9 cellular contexts compared by ENCODE assay signal in genomic region chr11:128776434-128777284, GRCh38.
DNase-seq lines count a peak whose midpoint lies in the region; ATAC-seq and TF ChIP-seq lines count a peak whose summit lies in the region.
"Had no signal": no experiment of that assay in that cellular context is flagged by ENCODE, and none has a peak within 500 bp of the region (broad histone marks: within the 10 kb centered on the region; RNA-seq: fewer than 3 reads in every experiment).

No MANE protein-coding gene starts in this region.

- H3K9me3 ChIP-seq in T-helper 17 cell (ENCODE audit: control insufficient read depth, low read length, poor library complexity, severe bottlenecking), result no peaks in the 10 kb centered on the region

- TF ChIP-seq CTCF in choroid plexus epithelial cell (conservative IDR thresholded peaks at IDR 0.05; ENCODE audit: low read depth, low read length), result peak; percentile 79

- peak; percentile 74 for ATAC-seq in T-helper 17 cell
- ATAC-seq in naive B cell (ENCODE audit: low read depth in 2 of 2), result peak; percentile 29 to 40

- no peaks in the 10 kb centered on the region for H3K27me3 Mint-ChIP-seq in T-helper 17 cell
- no peaks in the 10 kb centered on the region for H3K27me3 Mint-ChIP-seq in naive B cell

- peak overlapping the region; percentile 25 for H3K4me3 ChIP-seq in choroid plexus epithelial cell (ENCODE audit: low read depth, low read length)

- H3K4me3 Mint-ChIP-seq in T-helper 17 cell (peak overlapping the region; percentile 62), naive B cell (no peak overlapping the region)

- H3K36me3 Mint-ChIP-seq in T-helper 17 cell (ENCODE audit: low read depth), result peaks cover 16% of the 10 kb centered on the region
- peaks cover 28 to 54% of the 10 kb centered on the region in 2 donors for H3K36me3 Mint-ChIP-seq in naive B cell
- H3K36me3 Mint-ChIP-seq: brain had no signal

- DNase-seq in activated gamma-delta T cell treated with Interleukin-2 at 50 U/mL for 16 hours (peak; percentile 22), activated gamma-delta T cell (lab: John Stamatoyannopoulos, UW) (no peak), T-helper 17 cell (peak in 1 of 3 donors; percentile 24), choroid plexus epithelial cell (ENCODE audit: low read depth) (peak; percentile 63), naive B cell (peak; percentile 18), NCI-H1105 treated with DMSO at 0.1 percent for 48 hours (lab: John Stamatoyannopoulos, UW) (no peak), mesenteric fat pad (ENCODE audit: low spot score) (no peak), LoVo (ENCODE audit: low spot score) (no peak)

- peaks cover 53% of the 10 kb centered on the region for H3K4me1 Mint-ChIP-seq in T-helper 17 cell
- H3K4me1 Mint-ChIP-seq in naive B cell, result peaks cover 37 to 44% (median 41%) of the 10 kb centered on the region in 3 donors

- peak overlapping the region; percentile 73 for H3K27ac Mint-ChIP-seq in T-helper 17 cell
- peak overlapping the region; percentile 57 to 78 (median 70) for H3K27ac Mint-ChIP-seq in naive B cell

- no peaks in the 10 kb centered on the region for H3K9me3 Mint-ChIP-seq in naive B cell

Comparison
In these comparisons a context has a peak if more than half of its experiments do, and no peak if none do; other contexts are left out.
1. DNase-seq: peak in activated gamma-delta T cell treated with Interleukin-2 at 50 U/mL for 16 hours (single experiment), choroid plexus epithelial cell (single experiment) and naive B cell (single experiment); none in activated gamma-delta T cell (single experiment), NCI-H1105 treated with DMSO at 0.1 percent for 48 hours (single experiment), mesenteric fat pad (single experiment) and LoVo (single experiment).